Comparison of ENCODE assay signal across 16 cellular contexts in genomic region chr11:130872961-130873360, GRCh38. TPM values are rescaled to one million over a fixed set of nuclear protein-coding genes. Genes with fewer than 3 reads are reported as not detected.
DNase-seq lines count a peak whose midpoint lies in the region; ATAC-seq and TF ChIP-seq lines count a peak whose summit lies in the region.
"Had no signal": no experiment of that assay in that cellular context is flagged by ENCODE, and none has a peak within 500 bp of the region (broad histone marks: within the 10 kb centered on the region; RNA-seq: fewer than 3 reads in every experiment).

No MANE protein-coding gene starts in this region.

- no peaks in the 10 kb centered on the region for H3K27me3 Mint-ChIP-seq in activated CD4-positive, alpha-beta T cell treated with anti-CD3 and anti-CD28 coated beads for 36 hours
- no peaks in the 10 kb centered on the region for H3K27me3 Mint-ChIP-seq in activated CD4-positive, alpha-beta T cell treated with anti-CD3 and anti-CD28 coated beads, Interleukin-2, amount 10 ng/mL, durations not matched to agents 7 days and 5 days
- H3K27me3 Mint-ChIP-seq: activated naive CD8-positive, alpha-beta T cell treated with anti-CD3 and anti-CD28 coated beads, Interleukin-2, amount 10 ng/mL, durations not matched to agents 7 days and 5 days; memory B cell had no signal

- peaks cover 29% of the 10 kb centered on the region for H3K36me3 Mint-ChIP-seq in activated CD4-positive, alpha-beta T cell treated with anti-CD3 and anti-CD28 coated beads for 36 hours (ENCODE audit: low read depth)
- H3K36me3 Mint-ChIP-seq in activated CD4-positive, alpha-beta T cell treated with anti-CD3 and anti-CD28 coated beads, Interleukin-2, amount 10 ng/mL, durations not matched to agents 7 days and 5 days (ENCODE audit: low read depth), result peaks cover 37% of the 10 kb centered on the region

- CTCF ChIA-PET in activated CD4-positive, alpha-beta T cell treated with anti-CD3 and anti-CD28 coated beads for 36 hours (lab: Charles Lee), result interaction anchor here (3.8 kb wide), 1 partner anchor 10 kb away, joined by 25 read pairs; no protein-coding TSS in a partner anchor
- CTCF ChIA-PET in activated CD4-positive, alpha-beta T cell treated with anti-CD3 and anti-CD28 coated beads, Interleukin-2, amount 10 ng/mL, durations not matched to agents 7 days and 5 days (lab: Charles Lee), result no interaction called here

- H3K27ac Mint-ChIP-seq in activated CD4-positive, alpha-beta T cell treated with anti-CD3 and anti-CD28 coated beads for 36 hours, result peak overlapping the region; percentile 61
- H3K27ac Mint-ChIP-seq in activated CD4-positive, alpha-beta T cell treated with anti-CD3 and anti-CD28 coated beads, Interleukin-2, amount 10 ng/mL, durations not matched to agents 7 days and 5 days, result no peak overlapping the region
- H3K27ac Mint-ChIP-seq: activated naive CD8-positive, alpha-beta T cell treated with anti-CD3 and anti-CD28 coated beads, Interleukin-2, amount 10 ng/mL, durations not matched to agents 7 days and 5 days; memory B cell had no signal

- ATAC-seq in activated CD4-positive, alpha-beta T cell treated with anti-CD3 and anti-CD28 coated beads for 36 hours, result no peak
- ATAC-seq in lung (ENCODE audit: insufficient read depth, low FRiP score) (no peak), GM19328 (IDR thresholded peaks at IDR 0.05; ENCODE audit: unreplicated experiment) (no peak)

- WGBS in lung, 2 donors, result 80 to 81% methylated on average over 6 of the region's 6 CpGs

- H3K36me3 ChIP-seq in lung (ENCODE audit: control insufficient read depth in 2 of 2, insufficient read depth in 2 of 2, low read length in 2 of 2) (peaks cover 20 to 29% of the 10 kb centered on the region in 2 donors), uterus (no peaks in the 10 kb centered on the region)

- H3K27ac ChIP-seq in lung (ENCODE audit: low read depth in 1 of 2, low read length in 1 of 2), result peak overlapping the region; percentile 23 to 79
- H3K27ac ChIP-seq in uterus, result peak overlapping the region; percentile 42 to 51
- H3K27ac ChIP-seq: SJCRH30 had no signal

- H3K9me3 Mint-ChIP-seq in activated CD4-positive, alpha-beta T cell treated with anti-CD3 and anti-CD28 coated beads for 36 hours (ENCODE audit: low read depth), result no peaks in the 10 kb centered on the region
- no peaks in the 10 kb centered on the region for H3K9me3 Mint-ChIP-seq in activated CD4-positive, alpha-beta T cell treated with anti-CD3 and anti-CD28 coated beads, Interleukin-2, amount 10 ng/mL, durations not matched to agents 7 days and 5 days
- H3K9me3 Mint-ChIP-seq: activated naive CD8-positive, alpha-beta T cell treated with anti-CD3 and anti-CD28 coated beads, Interleukin-2, amount 10 ng/mL, durations not matched to agents 7 days and 5 days; memory B cell had no signal

- H3K4me1 ChIP-seq in lung (ENCODE audit: control insufficient read depth in 2 of 2, insufficient read depth in 2 of 2, low read length in 2 of 2), result peaks cover 0 to 14% of the 10 kb centered on the region in 2 donors
- H3K4me1 ChIP-seq in uterus, result peaks cover 0 to 9% of the 10 kb centered on the region in 2 donors
- H3K4me1 ChIP-seq: SJCRH30 had no signal

- H3K4me1 Mint-ChIP-seq in activated CD4-positive, alpha-beta T cell treated with anti-CD3 and anti-CD28 coated beads for 36 hours, result peaks cover 7% of the 10 kb centered on the region
- no peaks in the 10 kb centered on the region for H3K4me1 Mint-ChIP-seq in activated CD4-positive, alpha-beta T cell treated with anti-CD3 and anti-CD28 coated beads, Interleukin-2, amount 10 ng/mL, durations not matched to agents 7 days and 5 days
- H3K4me1 Mint-ChIP-seq: activated naive CD8-positive, alpha-beta T cell treated with anti-CD3 and anti-CD28 coated beads, Interleukin-2, amount 10 ng/mL, durations not matched to agents 7 days and 5 days; memory B cell had no signal

- TF ChIP-seq POLR2A in uterus (IDR thresholded peaks at IDR 0.05), result no peak

- no peak for TF ChIP-seq CTCF in lung (IDR thresholded peaks at IDR 0.05; ENCODE audit: control extremely low read depth, extremely low read depth)
- no peak for TF ChIP-seq CTCF in uterus (IDR thresholded peaks at IDR 0.05)

- DNase-seq in activated CD4-positive, alpha-beta T cell treated with anti-CD3 and anti-CD28 coated beads for 36 hours, result no peak
- DNase-seq in activated CD4-positive, alpha-beta T cell treated with anti-CD3 and anti-CD28 coated beads, Interleukin-2, amount 10 ng/mL, durations not matched to agents 7 days and 5 days, result no peak
- DNase-seq in dedifferentiated amniotic fluid mesenchymal stem cell (ENCODE audit: extremely low spot score), result peak; percentile 56
- DNase-seq in lung (ENCODE audit: low spot score), result no peak
- DNase-seq in uterus, result peak in 1 of 2 donors; percentile 38
- no peak for DNase-seq in stimulated activated CD4-positive, alpha-beta T cell treated with anti-CD3 and anti-CD28 coated beads, Interleukin-2, amount 100 ng/mL, for 24 hours
- DNase-seq in NCI-H1048 (lab: John Stamatoyannopoulos, UW), result no peak
- DNase-seq: activated CD4-positive, alpha-beta T cell treated with anti-CD3 and anti-CD28 coated beads for 48 hours; activated naive CD8-positive, alpha-beta T cell treated with anti-CD3 and anti-CD28 coated beads, Interleukin-2, amount 10 ng/mL, durations not matched to agents 7 days and 5 days; esophagus squamous epithelium; H7; MG63; SJCRH30; small intestine had no signal

- H3K27me3 ChIP-seq in lung (ENCODE audit: control insufficient read depth, insufficient read depth) (no peaks in the 10 kb centered on the region), uterus (no peaks in the 10 kb centered on the region)
- H3K27me3 ChIP-seq: esophagus squamous epithelium, MG63, SJCRH30 had no signal

- H3K9me3 ChIP-seq in lung (ENCODE audit: control insufficient read depth in 2 of 2, insufficient read depth in 1 of 2, low read length in 1 of 2), result peaks cover 0 to 1% of the 10 kb centered on the region in 2 donors
- H3K9me3 ChIP-seq in uterus, result no peaks in the 10 kb centered on the region
- H3K9me3 ChIP-seq: esophagus squamous epithelium, MG63, SJCRH30 had no signal

- POLR2A ChIA-PET in activated CD4-positive, alpha-beta T cell treated with anti-CD3 and anti-CD28 coated beads for 36 hours (lab: Charles Lee), result no interaction called here
- POLR2A ChIA-PET in activated CD4-positive, alpha-beta T cell treated with anti-CD3 and anti-CD28 coated beads, Interleukin-2, amount 10 ng/mL, durations not matched to agents 7 days and 5 days (lab: Charles Lee), result no interaction called here

- no peak overlapping the region for H3K4me3 Mint-ChIP-seq in activated CD4-positive, alpha-beta T cell treated with anti-CD3 and anti-CD28 coated beads for 36 hours
- no peak overlapping the region for H3K4me3 Mint-ChIP-seq in activated CD4-positive, alpha-beta T cell treated with anti-CD3 and anti-CD28 coated beads, Interleukin-2, amount 10 ng/mL, durations not matched to agents 7 days and 5 days
- H3K4me3 Mint-ChIP-seq: activated naive CD8-positive, alpha-beta T cell treated with anti-CD3 and anti-CD28 coated beads, Interleukin-2, amount 10 ng/mL, durations not matched to agents 7 days and 5 days; memory B cell had no signal

- intact Hi-C loops in activated CD4-positive, alpha-beta T cell treated with anti-CD3 and anti-CD28 coated beads for 36 hours (cut with DNase I, micrococcal nuclease), result no loop called here
- intact Hi-C loops in uterus (cut with DNase I; ENCODE audit: low total_unique reads), result no loop called here

- H3K4me3 ChIP-seq in lung (no peak overlapping the region), uterus (no peak overlapping the region)
- H3K4me3 ChIP-seq: esophagus squamous epithelium, MG63, SJCRH30 had no signal

RNA-seq across cellular contexts. Expression of gene SNX19, which starts 43.3 kb away (rescaled TPM):
- 10 to 100 TPM; 22.7 to 29.5 TPM for total RNA-seq in activated CD4-positive, alpha-beta T cell treated with anti-CD3 and anti-CD28 coated beads for 36 hours
- 10 to 100 TPM; 41.7 to 43.7 TPM for total RNA-seq in activated CD4-positive, alpha-beta T cell treated with anti-CD3 and anti-CD28 coated beads, Interleukin-2, amount 10 ng/mL, durations not matched to agents 7 days and 5 days
- total RNA-seq in lung, result 10 to 100 TPM; 57.4 to 64.3 TPM
- 10 to 100 TPM; 13.9 to 27.8 TPM for polyA plus RNA-seq in lung
- 100 to 1,000 TPM in 1 of 4 donors, 10 to 100 TPM in 3; 24.4 to 226 (median 82.3) TPM for total RNA-seq in uterus
